8 cellular contexts compared by ENCODE assay signal in genomic region chr14:70622111-70622712, GRCh38. TPM values are rescaled to one million over a fixed set of nuclear protein-coding genes. Genes with fewer than 3 reads are reported as not detected.
DNase-seq lines count a peak whose midpoint lies in the region; ATAC-seq and TF ChIP-seq lines count a peak whose summit lies in the region.

No MANE protein-coding gene starts in this region.

- peak; percentile 56 to 89 for TF ChIP-seq CTCF in fibroblast of lung (conservative IDR thresholded peaks at IDR 0.05 in 1 of 2, IDR thresholded peaks at IDR 0.05 in 1 of 2; ENCODE audit: low read depth in 1 of 2, low read length in 2 of 2)
- TF ChIP-seq CTCF in psoas muscle (IDR thresholded peaks at IDR 0.05), result peak; percentile 58

- ATAC-seq in psoas muscle, result peak in 3 of 4 donors; percentile 59 to 65 (median 64)

- H3K9me3 ChIP-seq in fibroblast of lung (ENCODE audit: control insufficient read depth, insufficient read depth, low read depth, low read length) (no peaks in the 10 kb centered on the region), psoas muscle (peaks cover 24% of the 10 kb centered on the region)

- DNase-seq in AML-193 (lab: John Stamatoyannopoulos, UW) (peak; percentile 61 to 66), GM19240 (ENCODE audit: insufficient read length, low spot score) (peak; percentile 51), NCI-H226 (peak; percentile 15), fibroblast of lung (ENCODE audit: low read depth in 2 of 2) (peak; percentile 12 to 25), psoas muscle (no peak), GOT3 (lab: John Stamatoyannopoulos, UW) (no peak), anterior cingulate cortex (lab: John Stamatoyannopoulos, UW) (no peak)
- DNase-seq in activated CD4-positive, alpha-beta T cell treated with anti-CD3 and anti-CD28 coated beads, Interleukin-2, amount 50 U/mL, for 48 hours, result peak; percentile 45 to 59

- H3K4me1 ChIP-seq in fibroblast of lung (ENCODE audit: control insufficient read depth, extremely low read depth, insufficient read depth, low read length), result no peaks in the 10 kb centered on the region
- H3K4me1 ChIP-seq in psoas muscle, result no peaks in the 10 kb centered on the region

- H4K20me1 ChIP-seq in fibroblast of lung (ENCODE audit: control insufficient read depth, extremely low read depth, insufficient read depth, low read length), result no peaks in the 10 kb centered on the region

- intact Hi-C loops in psoas muscle (cut with DNase I), result loop anchor here (5.0 kb wide), 2 partner anchors 90 to 195 kb away; no protein-coding TSS in a partner anchor

- H3K27me3 ChIP-seq in fibroblast of lung (ENCODE audit: control insufficient read depth, insufficient read depth, low read length) (peaks cover 3% of the 10 kb centered on the region), psoas muscle (ENCODE audit: insufficient read depth in 3 of 3, low read length in 2 of 3) (no peaks in the 10 kb centered on the region)

- H3K4me2 ChIP-seq in fibroblast of lung (ENCODE audit: extremely low read depth, insufficient read depth, low read length), result no peak overlapping the region

- H3K27ac ChIP-seq in fibroblast of lung (ENCODE audit: insufficient read depth, low read length), result no peak overlapping the region
- no peak overlapping the region for H3K27ac ChIP-seq in psoas muscle

- H3K4me3 ChIP-seq in fibroblast of lung (replicated peaks in 1 of 4; ENCODE audit: control extremely low read depth in 1 of 4, insufficient read depth in 1 of 4, low read depth in 3 of 4, low read length in 4 of 4), result no peak overlapping the region
- H3K4me3 ChIP-seq in psoas muscle, result no peak overlapping the region

- no peaks in the 10 kb centered on the region for H3K79me2 ChIP-seq in fibroblast of lung (ENCODE audit: control insufficient read depth, insufficient read depth, low read length)

- no peak overlapping the region for H2AFZ ChIP-seq in fibroblast of lung (ENCODE audit: low read length)

- H3K9ac ChIP-seq in fibroblast of lung (ENCODE audit: insufficient read depth, low read length), result no peak overlapping the region

- 51 to 56% (median 51%) methylated on average over 3 of the region's 3 CpGs for WGBS in psoas muscle, 3 donors

- H3K36me3 ChIP-seq in fibroblast of lung (ENCODE audit: control insufficient read depth, insufficient read depth, low read length) (no peaks in the 10 kb centered on the region), psoas muscle (ENCODE audit: insufficient read depth in 1 of 2, low read depth in 1 of 2) (no peaks in the 10 kb centered on the region)

RNA-seq across cellular contexts. Expression of gene TTC9, which starts 19.5 kb away (rescaled TPM):
- total RNA-seq in fibroblast of lung (1.3 and 4.3 TPM in 2 replicates), psoas muscle (10 to 100 TPM in 2 of 4 donors, 1 to 10 TPM in 2; 2.8 to 15.1 (median 8.7) TPM)
- polyA plus RNA-seq in fibroblast of lung (1.9 and 2.0 TPM in 2 replicates), psoas muscle (1 to 10 TPM; 2.5 to 6.6 (median 5.4) TPM)
- 1.4 and 1.7 TPM in 2 replicates for polyA plus RNA-seq in fibroblast of lung (2012)
- polyA minus RNA-seq in fibroblast of lung (ENCODE audit: low replicate concordance), result 0.63 and 1.9 TPM in 2 replicates

RNA-seq across cellular contexts. Expression of gene MED6, which starts 21.8 kb away (rescaled TPM):
- total RNA-seq in fibroblast of lung (26.5 and 26.6 TPM in 2 replicates), psoas muscle (10 to 100 TPM; 22.5 to 30.5 (median 25.7) TPM)
- polyA plus RNA-seq in fibroblast of lung (44.8 and 46.1 TPM in 2 replicates), psoas muscle (10 to 100 TPM; 20.3 to 37.2 (median 35.7) TPM)
- 22.2 and 24.7 TPM in 2 replicates for polyA plus RNA-seq in fibroblast of lung (2012)
- 5.4 and 7.8 TPM in 2 replicates for polyA minus RNA-seq in fibroblast of lung (ENCODE audit: low replicate concordance)

Comparison
In these comparisons a context has a peak if more than half of its experiments do, and no peak if none do; other contexts are left out.
1. DNase-seq: peak in AML-193 (2 of 2), GM19240 (single experiment), NCI-H226 (single experiment), activated CD4-positive, alpha-beta T cell treated with anti-CD3 and anti-CD28 coated beads, Interleukin-2, amount 50 U/mL, for 48 hours (2 of 2) and fibroblast of lung (2 of 2); none in psoas muscle (0 of 2), GOT3 (single experiment) and anterior cingulate cortex (0 of 58).